ENCODE assay signal across 16 cellular contexts in genomic region chr20:36469973-36470372, GRCh38.
DNase-seq lines count a peak whose midpoint lies in the region; ATAC-seq, FAIRE-seq and TF ChIP-seq lines count a peak whose summit lies in the region.
"Had no signal": no experiment of that assay in that cellular context is flagged by ENCODE, and none has a peak within 500 bp of the region (broad histone marks: within the 10 kb centered on the region; RNA-seq: fewer than 3 reads in every experiment).

No MANE protein-coding gene starts in this region.

- no peaks in the 10 kb centered on the region for H3K27me3 Mint-ChIP-seq in H9 (ENCODE audit: low read depth)
- no peaks in the 10 kb centered on the region for H3K27me3 Mint-ChIP-seq in astrocyte (ENCODE audit: low read depth, unreplicated experiment)
- H3K27me3 Mint-ChIP-seq: activated CD4-positive, alpha-beta T cell treated with anti-CD3 and anti-CD28 coated beads, Interleukin-2, amount 10 ng/mL, durations not matched to agents 24 days and 14 days; CD4-positive, alpha-beta memory T cell had no signal

- peaks cover 3 to 16% (median 7%) of the 10 kb centered on the region in 3 experiments; a peak in 6 of 7 replicates for H3K36me3 Mint-ChIP-seq in H9 (ENCODE audit: insufficient read depth in 1 of 3, low read depth in 3 of 3)
- H3K36me3 Mint-ChIP-seq in astrocyte (ENCODE audit: low read depth, unreplicated experiment), result peaks cover 13% of the 10 kb centered on the region

- H4K20me1 ChIP-seq in H9 (ENCODE audit: control insufficient read depth, insufficient read depth, insufficient read length), result no peaks in the 10 kb centered on the region
- peaks cover 98% of the 10 kb centered on the region for H4K20me1 ChIP-seq in astrocyte (ENCODE audit: insufficient read depth, low read length)

- H3K4me3 ChIP-seq in astrocyte (ENCODE audit: insufficient read depth, low read depth, low read length) (no peak overlapping the region), mesenchymal stem cell (ENCODE audit: insufficient read depth in 1 of 2, low read depth in 1 of 2, low read length in 2 of 2) (no peak overlapping the region), stomach (no peak overlapping the region)

- H2BK12ac ChIP-seq in H9 (ENCODE audit: insufficient read length, low read depth, low read length) (no peak overlapping the region), mesenchymal stem cell (ENCODE audit: low read length in 2 of 2) (no peak overlapping the region)

- H3K9me3 ChIP-seq in H9 (ENCODE audit: control insufficient read depth, low read depth, low read length) (no peaks in the 10 kb centered on the region), astrocyte (ENCODE audit: insufficient read depth, low read depth, low read length) (no peaks in the 10 kb centered on the region), mesenchymal stem cell (ENCODE audit: control insufficient read depth, low read length) (no peaks in the 10 kb centered on the region), stomach (no peaks in the 10 kb centered on the region)

- H3K79me2 ChIP-seq in H9 (ENCODE audit: insufficient read depth, low read length) (peaks cover 13% of the 10 kb centered on the region; the same call in 1 of the 2 replicates), astrocyte (ENCODE audit: insufficient read depth, low read length) (peaks cover 99% of the 10 kb centered on the region)

- TF ChIP-seq EP300 in stomach (IDR thresholded peaks at IDR 0.05), result no peak

- ATAC-seq in HG03460 (IDR thresholded peaks at IDR 0.05; ENCODE audit: unreplicated experiment) (no peak), GM19452 (IDR thresholded peaks at IDR 0.05; ENCODE audit: unreplicated experiment) (no peak)

- TF ChIP-seq CTCF in H9 (conservative IDR thresholded peaks at IDR 0.05) (no peak), astrocyte (IDR thresholded peaks at IDR 0.05; ENCODE audit: insufficient read depth, low read depth, low read length) (no peak), stomach (IDR thresholded peaks at IDR 0.05) (no peak)

- H2BK15ac ChIP-seq in H9 (ENCODE audit: low read depth, low read length), result no peak overlapping the region
- no peak overlapping the region for H2BK15ac ChIP-seq in mesenchymal stem cell (ENCODE audit: low read depth, poor library complexity, severe bottlenecking)

- intact Hi-C loops in stomach (cut with DNase I; ENCODE audit: low total_unique reads), result no loop called here

- H3K23ac ChIP-seq in H9 (ENCODE audit: insufficient read length, low read depth, low read length) (no peak overlapping the region), mesenchymal stem cell (ENCODE audit: low read length in 2 of 2) (no peak overlapping the region)

- no peak overlapping the region for H3K56ac ChIP-seq in H9 (ENCODE audit: insufficient read length, low read depth, low read length)

- H2AFZ ChIP-seq in H9 (ENCODE audit: low read length) (no peak overlapping the region), astrocyte (ENCODE audit: low read depth, low read length) (no peak overlapping the region), mesenchymal stem cell (ENCODE audit: low read depth, low read length) (no peak overlapping the region)

- no CpG with 5 or more reads among the region's 2 CpGs for WGBS in H9 (ENCODE audit: extremely low coverage, insufficient read length, low lambda C conversion rate)
- 57% methylated on average over 2 of the region's 2 CpGs for WGBS in mesenchymal stem cell
- 15 to 30% (median 22%) methylated on average over 2 of the region's 2 CpGs for WGBS in stomach, 5 donors

- H3K9ac ChIP-seq in H9 (ENCODE audit: extremely low read depth, insufficient read length, low read length) (no peak overlapping the region), astrocyte (ENCODE audit: low read length) (no peak overlapping the region), mesenchymal stem cell (ENCODE audit: low read length) (no peak overlapping the region)

- no peak overlapping the region for H4K5ac ChIP-seq in H9 (ENCODE audit: insufficient read length, low read depth, low read length)

- no peaks in the 10 kb centered on the region for H3K27me3 ChIP-seq in H9 (ENCODE audit: insufficient read depth, low read length)
- no peaks in the 10 kb centered on the region for H3K27me3 ChIP-seq in astrocyte (ENCODE audit: insufficient read depth, low read length)
- H3K27me3 ChIP-seq in mesenchymal stem cell (ENCODE audit: control insufficient read depth in 1 of 2, insufficient read depth in 1 of 2, low read length in 2 of 2), result no peaks in the 10 kb centered on the region
- H3K27me3 ChIP-seq in stomach, result no peaks in the 10 kb centered on the region

- H3K23me2 ChIP-seq in H9 (ENCODE audit: insufficient read length, low read depth, low read length, poor library complexity, severe bottlenecking), result no peaks in the 10 kb centered on the region

- no peak for TF ChIP-seq POLR2A in stomach (IDR thresholded peaks at IDR 0.05)

- H3K27ac Mint-ChIP-seq in H9, result peak overlapping the region in 2 of 3 experiments; percentile 43 to 56; a peak in 4 of 7 replicates
- H3K27ac Mint-ChIP-seq in astrocyte (ENCODE audit: unreplicated experiment), result peak overlapping the region; percentile 34
- H3K27ac Mint-ChIP-seq: activated CD4-positive, alpha-beta T cell treated with anti-CD3 and anti-CD28 coated beads, Interleukin-2, amount 10 ng/mL, durations not matched to agents 24 days and 14 days had no signal

- FAIRE-seq in astrocyte (lab: Jason Lieb, UNC), result no peak
- FAIRE-seq: colon, G401.6 had no signal

- H3K4ac ChIP-seq in H9 (ENCODE audit: low read depth, low read length) (no peak overlapping the region), mesenchymal stem cell (ENCODE audit: low read depth in 1 of 2, low read length in 2 of 2) (no peak overlapping the region)

- H3K9me3 Mint-ChIP-seq in H9 (no peaks in the 10 kb centered on the region), astrocyte (ENCODE audit: unreplicated experiment) (no peaks in the 10 kb centered on the region)
- H3K9me3 Mint-ChIP-seq: activated CD4-positive, alpha-beta T cell treated with anti-CD3 and anti-CD28 coated beads, Interleukin-2, amount 10 ng/mL, durations not matched to agents 24 days and 14 days; CD4-positive, alpha-beta memory T cell had no signal

- H3K18ac ChIP-seq in H9 (ENCODE audit: insufficient read length, low read depth, low read length), result no peak overlapping the region
- H3K18ac ChIP-seq in mesenchymal stem cell (ENCODE audit: low read depth in 1 of 2, low read length in 2 of 2), result no peak overlapping the region

- H2BK120ac ChIP-seq in H9 (ENCODE audit: low read depth, low read length, poor library complexity, severe bottlenecking) (no peak overlapping the region), mesenchymal stem cell (ENCODE audit: low read depth, low read length) (no peak overlapping the region)

- H2BK5ac ChIP-seq in H9 (ENCODE audit: insufficient read length, low read length) (no peak overlapping the region), mesenchymal stem cell (ENCODE audit: low read depth, low read length, poor library complexity, severe bottlenecking) (no peak overlapping the region)

- no peak overlapping the region for H2AK5ac ChIP-seq in H9 (ENCODE audit: insufficient read length, low read length)
- no peak overlapping the region for H2AK5ac ChIP-seq in mesenchymal stem cell (ENCODE audit: low read length, severe bottlenecking)

- no peak overlapping the region for H3K27ac ChIP-seq in H9 (ENCODE audit: insufficient read length, low read depth, low read length)
- H3K27ac ChIP-seq in astrocyte (ENCODE audit: low read depth, low read length), result no peak overlapping the region
- peak overlapping the region; percentile 27 for H3K27ac ChIP-seq in mesenchymal stem cell (ENCODE audit: low read length, poor library complexity, severe bottlenecking)
- peak overlapping the region; percentile 46 to 95 (median 77) for H3K27ac ChIP-seq in stomach

- H4K91ac ChIP-seq in H9 (ENCODE audit: insufficient read length, low read depth, low read length), result no peak overlapping the region
- H4K91ac ChIP-seq in mesenchymal stem cell (ENCODE audit: low read length), result no peak overlapping the region

- H3T11ph ChIP-seq in H9 (ENCODE audit: low read length), result no peak overlapping the region

- DNase-seq in H9, result no peak
- DNase-seq in astrocyte (ENCODE audit: low read depth), result no peak
- no peak for DNase-seq in mesenchymal stem cell
- DNase-seq in stomach, result no peak
- no peak for DNase-seq in A172 (ENCODE audit: low spot score)
- DNase-seq in superior temporal gyrus (ENCODE audit: extremely low spot score), result no peak
- DNase-seq: activated CD4-positive, alpha-beta T cell treated with anti-CD3 and anti-CD28 coated beads, Interleukin-2, amount 10 ng/mL, durations not matched to agents 24 days and 14 days; CD4-positive, alpha-beta memory T cell; NCI-H1105; NCI-H524 treated with DMSO at 0.1 percent for 48 hours; occipital lobe; stimulated activated CD4-positive, alpha-beta T cell treated with anti-CD3 and anti-CD28 coated beads, Interleukin-15, amount 100 ng/mL, for 24 hours had no signal

- H4K8ac ChIP-seq in H9 (replicated peaks; ENCODE audit: insufficient read length, low read depth, low read length) (no peak overlapping the region), mesenchymal stem cell (ENCODE audit: low read length) (no peak overlapping the region)

- H3K4me3 Mint-ChIP-seq in H9 (no peak overlapping the region), astrocyte (ENCODE audit: unreplicated experiment) (peak overlapping the region; percentile 54)
- H3K4me3 Mint-ChIP-seq: activated CD4-positive, alpha-beta T cell treated with anti-CD3 and anti-CD28 coated beads, Interleukin-2, amount 10 ng/mL, durations not matched to agents 24 days and 14 days had no signal

- H3K36me3 ChIP-seq in astrocyte (ENCODE audit: insufficient read depth, low read length) (peaks cover 5% of the 10 kb centered on the region), mesenchymal stem cell (ENCODE audit: control insufficient read depth in 1 of 2, insufficient read depth in 2 of 2, low read depth in 1 of 2, low read length in 2 of 2) (peaks cover 11 to 13% of the 10 kb centered on the region in 2 experiments), stomach (no peaks in the 10 kb centered on the region)

- H3K14ac ChIP-seq in H9 (ENCODE audit: insufficient read depth, low read length) (no peak overlapping the region), mesenchymal stem cell (ENCODE audit: low read length in 2 of 2) (no peak overlapping the region)

- H3K4me1 ChIP-seq in H9 (ENCODE audit: insufficient read depth, low read length), result peaks cover 9% of the 10 kb centered on the region; the same call in 1 of the 2 replicates
- peaks cover 74% of the 10 kb centered on the region for H3K4me1 ChIP-seq in astrocyte (ENCODE audit: insufficient read depth, low read length)
- H3K4me1 ChIP-seq in mesenchymal stem cell (ENCODE audit: control insufficient read depth, insufficient read depth, low read depth, low read length), result peaks cover 59% of the 10 kb centered on the region
- peaks cover 95 to 100% (median 98%) of the 10 kb centered on the region in 4 donors for H3K4me1 ChIP-seq in stomach

- H3K4me1 Mint-ChIP-seq in H9 (peaks cover 54 to 67% of the 10 kb centered on the region in 2 experiments), astrocyte (ENCODE audit: low read depth, unreplicated experiment) (peaks cover 68% of the 10 kb centered on the region)

- no peaks in the 10 kb centered on the region for H3K79me1 ChIP-seq in H9 (ENCODE audit: insufficient read depth, low read depth, low read length, poor library complexity, severe bottlenecking)
- H3K79me1 ChIP-seq in mesenchymal stem cell (replicated peaks; ENCODE audit: low read length, poor library complexity, severe bottlenecking), result no peaks in the 10 kb centered on the region

- H2BK20ac ChIP-seq in H9 (ENCODE audit: low read depth, low read length, poor library complexity, severe bottlenecking), result no peak overlapping the region

- H3K4me2 ChIP-seq in H9 (ENCODE audit: insufficient read depth, insufficient read length, low read length), result no peak overlapping the region
- no peak overlapping the region for H3K4me2 ChIP-seq in astrocyte (ENCODE audit: low read length)
- H3K4me2 ChIP-seq in mesenchymal stem cell (ENCODE audit: low read length, poor library complexity, severe bottlenecking), result no peak overlapping the region

Comparison
In these comparisons a context has a peak if more than half of its experiments do, and no peak if none do; other contexts are left out.
1. H3K27ac ChIP-seq: peak in mesenchymal stem cell (single experiment) and stomach (5 of 5); none in H9 (single experiment) and astrocyte (single experiment).